Comparison of ENCODE assay signal across 1 cellular context in genomic region chr19:33471111-33471996, GRCh38.
TF ChIP-seq lines count a peak whose summit lies in the region.

No MANE protein-coding gene starts in this region.

TF ChIP-seq in HepG2, 621 proteins besides CTCF, POLR2A, EP300 and RAD21 (continued from another document):
- no peak for TF ChIP-seq ZNF704 (CRISPR knock-in tag; IDR thresholded peaks at IDR 0.05; ENCODE audit: borderline replicate concordance)
- TF ChIP-seq ELF4 (CRISPR knock-in tag; IDR thresholded peaks at IDR 0.05; ENCODE audit: borderline replicate concordance) = no peak
- no peak for TF ChIP-seq ZNF883 (CRISPR knock-in tag; IDR thresholded peaks at IDR 0.05; ENCODE audit: not compliant biosample characterization)
- TF ChIP-seq ZNF354B (CRISPR knock-in tag; IDR thresholded peaks at IDR 0.05) = no peak
- TF ChIP-seq MLX (CRISPR knock-in tag; IDR thresholded peaks at IDR 0.05) = no peak
- TF ChIP-seq ISX (CRISPR knock-in tag; conservative IDR thresholded peaks at IDR 0.05) = no peak
- TF ChIP-seq ATF4 (CRISPR knock-in tag; IDR thresholded peaks at IDR 0.05) = no peak
- TF ChIP-seq THAP11 (CRISPR knock-in tag; IDR thresholded peaks at IDR 0.05) = no peak
- no peak for TF ChIP-seq ZNF772 (CRISPR knock-in tag; IDR thresholded peaks at IDR 0.05)
- TF ChIP-seq CHCHD3 (CRISPR knock-in tag; IDR thresholded peaks at IDR 0.05) = no peak
